Comparison of ENCODE assay signal across 7 cellular contexts in genomic region chr3:15797600-15798303, GRCh38. TPM values are rescaled to one million over a fixed set of nuclear protein-coding genes. Genes with fewer than 3 reads are reported as not detected.
DNase-seq lines count a peak whose midpoint lies in the region; ATAC-seq and TF ChIP-seq lines count a peak whose summit lies in the region.

Gene ANKRD28 (minus strand): TSS chr3:15797979. CDS start chr3:15796521, 1,458 bp downstream.

- peak; percentile 12 for TF ChIP-seq CTCF in GM12864 (IDR thresholded peaks at IDR 0.05; ENCODE audit: low read depth, low read length, missing control alignments)
- no peak for TF ChIP-seq CTCF in coronary artery (IDR thresholded peaks at IDR 0.05)

- H3K4me3 ChIP-seq in GM12864 (ENCODE audit: low read depth, low read length) = peak within 1 kb of the TSS; percentile 54
- H3K4me3 ChIP-seq in SJSA1 = peak within 1 kb of the TSS; percentile 42
- peak within 1 kb of the TSS; percentile 68 for H3K4me3 ChIP-seq in coronary artery

- peaks cover 0 to 5% of the 10 kb centered on the region in 2 donors for H3K36me3 Mint-ChIP-seq in stimulated activated naive B cell treated with anti-CD40 and anti-IgM and Interleukin-4, amounts not matched to agents 10 μg/mL and 1 μg/mL and 100 μg/mL, for 72 hours

- H3K27ac Mint-ChIP-seq in stimulated activated naive B cell treated with anti-CD40 and anti-IgM and Interleukin-4, amounts not matched to agents 10 μg/mL and 1 μg/mL and 100 μg/mL, for 72 hours = peak within 1 kb of the TSS; percentile 89

- H3K4me1 ChIP-seq in SJSA1 (replicated peaks) = peaks cover 27% of the 10 kb centered on the region

- no peak for DNase-seq in GM12864 (ENCODE audit: low read depth)
- peak; percentile 55 to 91 for DNase-seq in SJSA1 (ENCODE audit: low read depth in 1 of 2, low spot score in 2 of 2)
- no peak for DNase-seq in coronary artery (ENCODE audit: low spot score)
- no peak for DNase-seq in left colon
- DNase-seq in stimulated activated naive B cell treated with anti-CD40 and anti-IgM and Interleukin-4, amounts not matched to agents 10 μg/mL and 1 μg/mL and 100 μg/mL, for 72 hours = no peak

- H3K36me3 ChIP-seq in SJSA1 = peaks cover 20% of the 10 kb centered on the region

- H3K4me3 Mint-ChIP-seq in stimulated activated naive B cell treated with anti-CD40 and anti-IgM and Interleukin-4, amounts not matched to agents 10 μg/mL and 1 μg/mL and 100 μg/mL, for 72 hours = peak within 1 kb of the TSS; percentile 79 to 81

- H3K27me3 Mint-ChIP-seq in stimulated activated naive B cell treated with anti-CD40 and anti-IgM and Interleukin-4, amounts not matched to agents 10 μg/mL and 1 μg/mL and 100 μg/mL, for 72 hours = no peaks in the 10 kb centered on the region

- peak within 1 kb of the TSS; percentile 96 for H3K27ac ChIP-seq in SJSA1
- H3K27ac ChIP-seq in coronary artery = peak within 1 kb of the TSS; percentile 70 to 89

- ATAC-seq in HG03378 (IDR thresholded peaks at IDR 0.05; ENCODE audit: unreplicated experiment) = peak; percentile 31
- ATAC-seq in left colon = peak; percentile 69
- ATAC-seq in stimulated activated naive B cell treated with anti-CD40 and anti-IgM and Interleukin-4, amounts not matched to agents 10 μg/mL and 1 μg/mL and 100 μg/mL, for 72 hours (replicated peaks) = peak; percentile 54 to 55
- ATAC-seq in HG03439 (IDR thresholded peaks at IDR 0.05; ENCODE audit: unreplicated experiment) = no peak

- intact Hi-C loops in left colon (cut with DNase I, micrococcal nuclease) = no loop called here

- peaks cover 29 to 71% of the 10 kb centered on the region in 2 donors for H3K4me1 Mint-ChIP-seq in stimulated activated naive B cell treated with anti-CD40 and anti-IgM and Interleukin-4, amounts not matched to agents 10 μg/mL and 1 μg/mL and 100 μg/mL, for 72 hours

- no peaks in the 10 kb centered on the region for H3K9me3 ChIP-seq in SJSA1 (replicated peaks)

- H3K27me3 ChIP-seq in SJSA1 (replicated peaks) = no peaks in the 10 kb centered on the region

- H3K9me3 Mint-ChIP-seq in stimulated activated naive B cell treated with anti-CD40 and anti-IgM and Interleukin-4, amounts not matched to agents 10 μg/mL and 1 μg/mL and 100 μg/mL, for 72 hours = peaks cover 1% of the 10 kb centered on the region in 2 donors

RNA-seq across cellular contexts. Expression of gene ANKRD28, which starts in this region (rescaled TPM):
- 71.6 and 83.0 TPM in 2 replicates for total RNA-seq in SJSA1 (2014; rRNA removed; shearing (Covaris generic))
- 10 to 100 TPM; 47.0 to 49.8 TPM for total RNA-seq in left colon

Comparison
In these comparisons a context has a peak if more than half of its experiments do, and no peak if none do; other contexts are left out.
1. DNase-seq: peak in SJSA1 (2 of 2); none in GM12864 (single experiment), coronary artery (single experiment), left colon (0 of 2) and stimulated activated naive B cell treated with anti-CD40 and anti-IgM and Interleukin-4, amounts not matched to agents 10 μg/mL and 1 μg/mL and 100 μg/mL, for 72 hours (single experiment).
2. Peak in every context shown above with its lines, with median percentiles within 50 percentile points of each other: H3K4me3 ChIP-seq.